Comparison of ENCODE assay signal across 1 cellular context in genomic region chr9:124479947-124480620, GRCh38.
TF ChIP-seq lines count a peak whose summit lies in the region.

No MANE protein-coding gene starts in this region.

TF ChIP-seq in HepG2, 621 proteins besides CTCF, POLR2A, EP300 and RAD21:
- TF ChIP-seq ZNF605 (CRISPR knock-in tag; IDR thresholded peaks at IDR 0.05) (0 out of 2 replicates have a peak, but pooled peaks have one; percentile 45), HDAC1 (CRISPR knock-in tag; IDR thresholded peaks at IDR 0.05) (no peak), ZSCAN9 (CRISPR knock-in tag; IDR thresholded peaks at IDR 0.05; ENCODE audit: borderline replicate concordance) (no peak), CEBPG (CRISPR knock-in tag; IDR thresholded peaks at IDR 0.05) (no peak), HIC2 (CRISPR knock-in tag; IDR thresholded peaks at IDR 0.05; ENCODE audit: low read depth) (no peak), JUND (CRISPR knock-in tag; IDR thresholded peaks at IDR 0.05) (no peak), ZMYM4 (CRISPR knock-in tag; IDR thresholded peaks at IDR 0.05) (0 out of 2 replicates have a peak, but pooled peaks have one; percentile 22), ATM (IDR thresholded peaks at IDR 0.05; ENCODE audit: borderline replicate concordance) (no peak), PTBP1 (IDR thresholded peaks at IDR 0.05; ENCODE audit: low read depth, low read length, poor library complexity, severe bottlenecking) (no peak), EED (CRISPR knock-in tag; IDR thresholded peaks at IDR 0.05) (0 out of 2 replicates have a peak, but pooled peaks have one; percentile 56)
- TF ChIP-seq, protein P1, sequence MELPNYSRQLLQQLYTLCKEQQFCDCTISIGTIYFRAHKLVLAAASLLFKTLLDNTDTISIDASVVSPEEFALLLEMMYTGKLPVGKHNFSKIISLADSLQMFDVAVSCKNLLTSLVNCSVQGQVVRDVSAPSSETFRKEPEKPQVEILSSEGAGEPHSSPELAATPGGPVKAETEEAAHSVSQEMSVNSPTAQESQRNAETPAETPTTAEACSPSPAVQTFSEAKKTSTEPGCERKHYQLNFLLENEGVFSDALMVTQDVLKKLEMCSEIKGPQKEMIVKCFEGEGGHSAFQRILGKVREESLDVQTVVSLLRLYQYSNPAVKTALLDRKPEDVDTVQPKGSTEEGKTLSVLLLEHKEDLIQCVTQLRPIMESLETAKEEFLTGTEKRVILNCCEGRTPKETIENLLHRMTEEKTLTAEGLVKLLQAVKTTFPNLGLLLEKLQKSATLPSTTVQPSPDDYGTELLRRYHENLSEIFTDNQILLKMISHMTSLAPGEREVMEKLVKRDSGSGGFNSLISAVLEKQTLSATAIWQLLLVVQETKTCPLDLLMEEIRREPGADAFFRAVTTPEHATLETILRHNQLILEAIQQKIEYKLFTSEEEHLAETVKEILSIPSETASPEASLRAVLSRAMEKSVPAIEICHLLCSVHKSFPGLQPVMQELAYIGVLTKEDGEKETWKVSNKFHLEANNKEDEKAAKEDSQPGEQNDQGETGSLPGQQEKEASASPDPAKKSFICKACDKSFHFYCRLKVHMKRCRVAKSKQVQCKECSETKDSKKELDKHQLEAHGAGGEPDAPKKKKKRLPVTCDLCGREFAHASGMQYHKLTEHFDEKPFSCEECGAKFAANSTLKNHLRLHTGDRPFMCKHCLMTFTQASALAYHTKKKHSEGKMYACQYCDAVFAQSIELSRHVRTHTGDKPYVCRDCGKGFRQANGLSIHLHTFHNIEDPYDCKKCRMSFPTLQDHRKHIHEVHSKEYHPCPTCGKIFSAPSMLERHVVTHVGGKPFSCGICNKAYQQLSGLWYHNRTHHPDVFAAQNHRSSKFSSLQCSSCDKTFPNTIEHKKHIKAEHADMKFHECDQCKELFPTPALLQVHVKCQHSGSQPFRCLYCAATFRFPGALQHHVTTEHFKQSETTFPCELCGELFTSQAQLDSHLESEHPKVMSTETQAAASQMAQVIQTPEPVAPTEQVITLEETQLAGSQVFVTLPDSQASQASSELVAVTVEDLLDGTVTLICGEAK (IDR thresholded peaks at IDR 0.05): no peak
- TF ChIP-seq, protein P1 (CRISPR knock-in tag; IDR thresholded peaks at IDR 0.05): 0 out of 2 replicates have a peak, but pooled peaks have one; percentile 26
- TF ChIP-seq, protein P2, sequence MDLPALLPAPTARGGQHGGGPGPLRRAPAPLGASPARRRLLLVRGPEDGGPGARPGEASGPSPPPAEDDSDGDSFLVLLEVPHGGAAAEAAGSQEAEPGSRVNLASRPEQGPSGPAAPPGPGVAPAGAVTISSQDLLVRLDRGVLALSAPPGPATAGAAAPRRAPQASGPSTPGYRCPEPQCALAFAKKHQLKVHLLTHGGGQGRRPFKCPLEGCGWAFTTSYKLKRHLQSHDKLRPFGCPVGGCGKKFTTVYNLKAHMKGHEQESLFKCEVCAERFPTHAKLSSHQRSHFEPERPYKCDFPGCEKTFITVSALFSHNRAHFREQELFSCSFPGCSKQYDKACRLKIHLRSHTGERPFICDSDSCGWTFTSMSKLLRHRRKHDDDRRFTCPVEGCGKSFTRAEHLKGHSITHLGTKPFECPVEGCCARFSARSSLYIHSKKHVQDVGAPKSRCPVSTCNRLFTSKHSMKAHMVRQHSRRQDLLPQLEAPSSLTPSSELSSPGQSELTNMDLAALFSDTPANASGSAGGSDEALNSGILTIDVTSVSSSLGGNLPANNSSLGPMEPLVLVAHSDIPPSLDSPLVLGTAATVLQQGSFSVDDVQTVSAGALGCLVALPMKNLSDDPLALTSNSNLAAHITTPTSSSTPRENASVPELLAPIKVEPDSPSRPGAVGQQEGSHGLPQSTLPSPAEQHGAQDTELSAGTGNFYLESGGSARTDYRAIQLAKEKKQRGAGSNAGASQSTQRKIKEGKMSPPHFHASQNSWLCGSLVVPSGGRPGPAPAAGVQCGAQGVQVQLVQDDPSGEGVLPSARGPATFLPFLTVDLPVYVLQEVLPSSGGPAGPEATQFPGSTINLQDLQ (CRISPR knock-in tag; IDR thresholded peaks at IDR 0.05): no peak
- TF ChIP-seq, protein P3, sequence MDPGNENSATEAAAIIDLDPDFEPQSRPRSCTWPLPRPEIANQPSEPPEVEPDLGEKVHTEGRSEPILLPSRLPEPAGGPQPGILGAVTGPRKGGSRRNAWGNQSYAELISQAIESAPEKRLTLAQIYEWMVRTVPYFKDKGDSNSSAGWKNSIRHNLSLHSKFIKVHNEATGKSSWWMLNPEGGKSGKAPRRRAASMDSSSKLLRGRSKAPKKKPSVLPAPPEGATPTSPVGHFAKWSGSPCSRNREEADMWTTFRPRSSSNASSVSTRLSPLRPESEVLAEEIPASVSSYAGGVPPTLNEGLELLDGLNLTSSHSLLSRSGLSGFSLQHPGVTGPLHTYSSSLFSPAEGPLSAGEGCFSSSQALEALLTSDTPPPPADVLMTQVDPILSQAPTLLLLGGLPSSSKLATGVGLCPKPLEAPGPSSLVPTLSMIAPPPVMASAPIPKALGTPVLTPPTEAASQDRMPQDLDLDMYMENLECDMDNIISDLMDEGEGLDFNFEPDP (CRISPR knock-in tag; conservative IDR thresholded peaks at IDR 0.05): 0 out of 2 replicates have a peak, but pooled peaks have one; percentile 30
